In the genomic region with DNA sequence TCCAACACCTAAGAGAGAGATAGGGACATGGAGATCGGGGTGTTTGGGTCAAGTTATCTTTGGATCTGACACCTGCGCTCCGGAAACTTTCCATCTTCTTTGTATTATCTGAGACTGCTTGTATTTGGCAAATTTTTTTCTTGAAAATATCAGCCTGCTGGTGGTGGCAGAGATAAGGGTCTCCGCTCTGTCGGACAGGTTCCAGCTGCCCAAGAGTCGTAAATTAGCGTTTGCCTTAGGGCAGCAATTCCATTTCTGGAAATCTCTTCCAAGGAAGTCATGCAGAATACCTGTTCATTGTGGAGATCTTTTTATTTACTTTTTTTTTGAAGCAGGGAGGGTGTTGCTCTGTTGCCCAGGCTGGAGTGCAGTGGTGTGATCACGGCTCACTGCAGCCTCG, we compare ENCODE assay signal across 8 cellular contexts. TPM values are rescaled to one million over a fixed set of nuclear protein-coding genes. Genes with fewer than 3 reads are reported as not detected.
DNase-seq lines count a peak whose midpoint lies in the region; ATAC-seq and TF ChIP-seq lines count a peak whose summit lies in the region.

No MANE protein-coding gene starts in this region.

- H3K4me3 ChIP-seq in iPS-18c (ENCODE audit: insufficient read depth, low read depth, low read length) (peak overlapping the region; percentile 46; the same call in 1 of the 2 replicates), suprapubic skin (peak overlapping the region; percentile 53), thyroid gland (replicated peaks in 1 of 3) (no peak overlapping the region)

- H3K4me1 Mint-ChIP-seq in activated naive CD4-positive, alpha-beta T cell treated with anti-CD3 and anti-CD28 coated beads, Interleukin-2, amount 10 ng/mL, durations not matched to agents 7 days and 5 days = peaks cover 7% of the 10 kb centered on the region
- H3K4me1 Mint-ChIP-seq in activated naive CD8-positive, alpha-beta T cell (ENCODE audit: low read depth) = peaks cover 2% of the 10 kb centered on the region

- H3K9me3 Mint-ChIP-seq in activated naive CD4-positive, alpha-beta T cell treated with anti-CD3 and anti-CD28 coated beads, Interleukin-2, amount 10 ng/mL, durations not matched to agents 7 days and 5 days = no peaks in the 10 kb centered on the region
- no peaks in the 10 kb centered on the region for H3K9me3 Mint-ChIP-seq in activated naive CD8-positive, alpha-beta T cell (ENCODE audit: low read depth)

- CTCF ChIA-PET in activated naive CD4-positive, alpha-beta T cell treated with anti-CD3 and anti-CD28 coated beads, Interleukin-2, amount 10 ng/mL, durations not matched to agents 7 days and 5 days (lab: Charles Lee) = no interaction called here

- no peaks in the 10 kb centered on the region for H3K36me3 Mint-ChIP-seq in activated naive CD4-positive, alpha-beta T cell treated with anti-CD3 and anti-CD28 coated beads, Interleukin-2, amount 10 ng/mL, durations not matched to agents 7 days and 5 days
- no peaks in the 10 kb centered on the region for H3K36me3 Mint-ChIP-seq in activated naive CD8-positive, alpha-beta T cell

- DNase-seq in activated naive CD4-positive, alpha-beta T cell treated with anti-CD3 and anti-CD28 coated beads, Interleukin-2, amount 10 ng/mL, durations not matched to agents 7 days and 5 days = no peak
- DNase-seq in activated naive CD4-positive, alpha-beta T cell treated with anti-CD3 and anti-CD28 coated beads, Interleukin-2, amount 50 U/mL, for 16 hours = no peak
- no peak for DNase-seq in suprapubic skin (ENCODE audit: low spot score in 2 of 2)
- DNase-seq in NCI-H446 (lab: John Stamatoyannopoulos, UW) = no peak
- no peak for DNase-seq in thyroid gland

- H3K4me1 ChIP-seq in suprapubic skin (peaks cover 13% of the 10 kb centered on the region), thyroid gland (peaks cover 0 to 5% of the 10 kb centered on the region in 2 donors)

- H3K27ac Mint-ChIP-seq in activated naive CD4-positive, alpha-beta T cell treated with anti-CD3 and anti-CD28 coated beads, Interleukin-2, amount 10 ng/mL, durations not matched to agents 7 days and 5 days = no peak overlapping the region
- H3K27ac Mint-ChIP-seq in activated naive CD8-positive, alpha-beta T cell = no peak overlapping the region

- no peaks in the 10 kb centered on the region for H3K9me3 ChIP-seq in iPS-18c (ENCODE audit: control insufficient read depth, insufficient read depth, low read length)
- H3K9me3 ChIP-seq in suprapubic skin = no peaks in the 10 kb centered on the region
- H3K9me3 ChIP-seq in thyroid gland = no peaks in the 10 kb centered on the region

- no peak for TF ChIP-seq POLR2A in suprapubic skin (IDR thresholded peaks at IDR 0.05)
- no peak for TF ChIP-seq POLR2A in thyroid gland (IDR thresholded peaks at IDR 0.05)

- WGBS in suprapubic skin = 40% methylated on average over 9 of the region's 9 CpGs
- WGBS in thyroid gland, 2 donors = 69 to 72% methylated on average over 9 of the region's 9 CpGs

- H3K4me3 Mint-ChIP-seq in activated naive CD4-positive, alpha-beta T cell treated with anti-CD3 and anti-CD28 coated beads, Interleukin-2, amount 10 ng/mL, durations not matched to agents 7 days and 5 days = peak overlapping the region; percentile 61
- peak overlapping the region; percentile 82 for H3K4me3 Mint-ChIP-seq in activated naive CD8-positive, alpha-beta T cell

- TF ChIP-seq EP300 in suprapubic skin (IDR thresholded peaks at IDR 0.05) = no peak

- no peak for ATAC-seq in HG03097 (IDR thresholded peaks at IDR 0.05; ENCODE audit: low FRiP score, unreplicated experiment)

- intact Hi-C loops in thyroid gland (cut with DNase I) = no loop called here

- H3K27ac ChIP-seq in suprapubic skin (no peak overlapping the region), thyroid gland (no peak overlapping the region)

- no peak for TF ChIP-seq CTCF in suprapubic skin (IDR thresholded peaks at IDR 0.05)
- no peak for TF ChIP-seq CTCF in thyroid gland (IDR thresholded peaks at IDR 0.05)

- H3K36me3 ChIP-seq in suprapubic skin = no peaks in the 10 kb centered on the region
- no peaks in the 10 kb centered on the region for H3K36me3 ChIP-seq in thyroid gland

- no peaks in the 10 kb centered on the region for H3K27me3 ChIP-seq in suprapubic skin
- no peaks in the 10 kb centered on the region for H3K27me3 ChIP-seq in thyroid gland

- H3K27me3 Mint-ChIP-seq in activated naive CD4-positive, alpha-beta T cell treated with anti-CD3 and anti-CD28 coated beads, Interleukin-2, amount 10 ng/mL, durations not matched to agents 7 days and 5 days = peaks cover 49% of the 10 kb centered on the region
- H3K27me3 Mint-ChIP-seq in activated naive CD8-positive, alpha-beta T cell = peaks cover 2% of the 10 kb centered on the region

RNA-seq across cellular contexts. Expression of gene CSNK1E, which starts 19.5 kb away (rescaled TPM):
- total RNA-seq in suprapubic skin (100 to 1,000 TPM; 112 to 246 (median 160) TPM), thyroid gland (10 to 100 TPM; 53.2 to 98.4 (median 69.5) TPM)

Comparison
In these comparisons a context has a peak if more than half of its experiments do, and no peak if none do; other contexts are left out.
1. H3K4me3 ChIP-seq: peak in iPS-18c (single experiment) and suprapubic skin (single experiment); none in thyroid gland (0 of 3).